In the genomic region with DNA sequence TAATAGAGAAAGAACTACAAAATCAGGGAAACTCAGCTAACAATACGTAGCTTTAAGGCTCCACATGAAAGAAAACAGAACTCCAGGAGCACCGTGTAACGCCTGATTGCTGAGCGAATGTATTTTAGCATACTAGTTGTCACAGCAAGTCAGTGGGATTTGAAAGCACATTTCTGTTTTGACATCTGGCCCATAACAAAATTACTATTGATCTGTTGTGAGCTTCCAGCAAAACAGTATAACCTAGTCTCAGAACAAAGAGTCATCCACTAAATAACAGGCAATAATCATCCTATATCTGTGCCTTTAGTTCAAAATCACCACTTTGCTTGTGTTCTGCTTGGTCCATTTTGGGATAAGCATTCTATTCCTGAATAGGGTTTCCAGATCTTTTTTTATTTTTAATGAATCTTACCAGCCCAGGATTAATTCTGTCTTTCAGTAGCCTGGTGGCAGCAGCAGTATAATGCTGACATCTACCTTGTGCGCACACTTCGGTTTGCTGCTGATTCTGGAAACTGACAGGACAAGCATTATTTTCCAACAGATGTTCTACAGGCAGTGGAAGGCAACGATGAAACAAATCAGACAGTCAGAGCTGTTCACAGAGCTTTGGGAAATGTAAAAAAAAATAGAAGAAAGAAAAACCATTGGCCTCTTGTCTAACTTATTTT, we compare ENCODE assay signal across 25 cellular contexts.
DNase-seq lines count a peak whose midpoint lies in the region; ATAC-seq, FAIRE-seq and TF ChIP-seq lines count a peak whose summit lies in the region.
"Had no signal": no experiment of that assay in that cellular context is flagged by ENCODE, and none has a peak within 500 bp of the region (broad histone marks: within the 10 kb centered on the region; RNA-seq: fewer than 3 reads in every experiment).

No MANE protein-coding gene starts in this region.

- FAIRE-seq in HepG2 (lab: Jason Lieb, UNC): no peak
- FAIRE-seq: A204.1, GM12878 had no signal

- H3K9ac ChIP-seq in HepG2 (ENCODE audit: insufficient read depth, low read depth, low read length): no peak overlapping the region

- H3K4me3 Mint-ChIP-seq in activated T-helper 2 cell treated with anti-CD3 and anti-CD28 coated beads, Interferon-gamma antibody, Interleukin-2, Interleukin-4, amounts not matched to agents 10 μg/mL and 5 μg/mL and 100 μg/mL, durations not matched to agents 14 hours and 24 hours and 36 hours (ENCODE audit: low read depth): no peak overlapping the region
- H3K4me3 Mint-ChIP-seq: CD4-positive, alpha-beta memory T cell; T-cell had no signal

- peaks cover 28% of the 10 kb centered on the region for H3K79me2 ChIP-seq in HepG2 (ENCODE audit: insufficient read depth, low read length)
- H3K79me2 ChIP-seq in OCI-LY7 (ENCODE audit: insufficient read depth, low read depth, low read length): no peaks in the 10 kb centered on the region

- H3K4me1 Mint-ChIP-seq in activated T-helper 2 cell treated with anti-CD3 and anti-CD28 coated beads, Interferon-gamma antibody, Interleukin-2, Interleukin-4, amounts not matched to agents 10 μg/mL and 5 μg/mL and 100 μg/mL, durations not matched to agents 14 hours and 24 hours and 36 hours (ENCODE audit: low read depth): no peaks in the 10 kb centered on the region
- H3K4me1 Mint-ChIP-seq: CD4-positive, alpha-beta memory T cell; T-cell had no signal

- TF ChIP-seq POLR2A in right lobe of liver (IDR thresholded peaks at IDR 0.05) (no peak), HepG2 (IDR thresholded peaks at IDR 0.05; ENCODE audit: insufficient read depth in 1 of 2, low read depth in 2 of 2, low read length in 2 of 2) (no peak)

- ATAC-seq in right lobe of liver (peak in 3 of 4 donors; percentile 15 to 42 (median 20)), HepG2 (no peak), left lobe of liver (peak; percentile 48), HG02763 (IDR thresholded peaks at IDR 0.05; ENCODE audit: unreplicated experiment) (no peak)
- ATAC-seq: GM12878, HCT116, Right ventricle myocardium inferior, T-cell had no signal

- TF ChIP-seq EP300 in HepG2 (IDR thresholded peaks at IDR 0.05; ENCODE audit: low read depth in 2 of 2, low read length in 2 of 2) (no peak), HepG2 (CRISPR knock-in tag; IDR thresholded peaks at IDR 0.05; ENCODE audit: borderline replicate concordance) (no peak)

- POLR2A ChIA-PET in HepG2 (lab: Yijun Ruan, JAX) (no interaction called here), OCI-LY7 (lab: Charles Lee) (interaction anchor here (0.7 to 2.0 kb wide), 4 partner anchors 12 to 16 kb away, joined by 3 to 8 read pairs (median 6); no protein-coding TSS in a partner anchor)

- no peaks in the 10 kb centered on the region for H3K9me2 ChIP-seq in OCI-LY7 (ENCODE audit: insufficient read depth, low read length)

- H3K27ac Mint-ChIP-seq in activated T-helper 2 cell treated with anti-CD3 and anti-CD28 coated beads, Interferon-gamma antibody, Interleukin-2, Interleukin-4, amounts not matched to agents 10 μg/mL and 5 μg/mL and 100 μg/mL, durations not matched to agents 14 hours and 24 hours and 36 hours: no peak overlapping the region
- H3K27ac Mint-ChIP-seq: CD4-positive, alpha-beta memory T cell; T-cell had no signal

- H2AFZ ChIP-seq in HepG2 (ENCODE audit: low read length) (no peak overlapping the region), OCI-LY7 (ENCODE audit: low read length) (no peak overlapping the region)
- H2AFZ ChIP-seq: PC-9 had no signal

- no peaks in the 10 kb centered on the region for H3K36me3 ChIP-seq in right lobe of liver
- H3K36me3 ChIP-seq in HepG2 (replicated peaks in 1 of 2; ENCODE audit: control insufficient read depth in 1 of 2, insufficient read depth in 2 of 2, low read length in 2 of 2): no peaks in the 10 kb centered on the region
- no peaks in the 10 kb centered on the region for H3K36me3 ChIP-seq in OCI-LY7 (ENCODE audit: insufficient read depth, low read length)
- H3K36me3 ChIP-seq: SJCRH30 had no signal

- no peak for DNase-seq in right lobe of liver
- DNase-seq in HepG2 (ENCODE audit: low spot score): no peak
- DNase-seq in OCI-LY7 (ENCODE audit: low spot score): no peak
- no peak for DNase-seq in left lobe of liver (ENCODE audit: low spot score)
- no peak for DNase-seq in activated T-helper 2 cell treated with anti-CD3 and anti-CD28 coated beads, Interferon-gamma antibody, Interleukin-2, Interleukin-4, amounts not matched to agents 10 μg/mL and 5 μg/mL and 100 μg/mL, durations not matched to agents 14 hours and 24 hours and 36 hours (ENCODE audit: low spot score)
- no peak for DNase-seq in NCI-H226
- DNase-seq: Caco-2; CD4-positive, alpha-beta memory T cell; DMS 273 treated with DMSO at 0.1 percent for 48 hours; DMS79; EL; GDM1; KBM-7; NCI-H1105; NCI-H1436 treated with DMSO at 0.1 percent for 48 hours; NCI-H187 treated with DMSO at 0.1 percent for 48 hours; NCI-H510A; PC-9; SJCRH30; T-cell had no signal

- 70% methylated on average over 7 of the region's 7 CpGs for WGBS in right lobe of liver (ENCODE audit: insufficient coverage, low coverage, low lambda C conversion rate, missing lambda C conversion rate)
- 99% methylated on average over 7 of the region's 7 CpGs for WGBS in HepG2 (ENCODE audit: low lambda C conversion rate)

- BruUV-seq in HepG2 (replicated peaks; lab: Mats Ljungman, UMichigan) (no TSS peak), OCI-LY7 (replicated peaks; lab: Mats Ljungman, UMichigan) (no TSS peak)

- H3K9me3 ChIP-seq in right lobe of liver: no peaks in the 10 kb centered on the region
- no peaks in the 10 kb centered on the region for H3K9me3 ChIP-seq in HepG2 (ENCODE audit: low read length)
- no peaks in the 10 kb centered on the region for H3K9me3 ChIP-seq in OCI-LY7 (ENCODE audit: low read length)
- H3K9me3 ChIP-seq: Caco-2, SJCRH30 had no signal

- no peaks in the 10 kb centered on the region for H3K36me3 Mint-ChIP-seq in activated T-helper 2 cell treated with anti-CD3 and anti-CD28 coated beads, Interferon-gamma antibody, Interleukin-2, Interleukin-4, amounts not matched to agents 10 μg/mL and 5 μg/mL and 100 μg/mL, durations not matched to agents 14 hours and 24 hours and 36 hours (ENCODE audit: low read depth)
- H3K36me3 Mint-ChIP-seq: CD4-positive, alpha-beta memory T cell; T-cell had no signal

- intact Hi-C loops in right lobe of liver (cut with DNase I) (no loop called here), HepG2 (cut with micrococcal nuclease; ENCODE audit: unreplicated experiment) (no loop called here), OCI-LY7 (cut with micrococcal nuclease; ENCODE audit: unreplicated experiment) (no loop called here)
- intact Hi-C loops in activated T-helper 2 cell treated with anti-CD3 and anti-CD28 coated beads, Interferon-gamma antibody, Interleukin-2, Interleukin-4, amounts not matched to agents 10 μg/mL and 5 μg/mL and 100 μg/mL, durations not matched to agents 14 hours and 24 hours and 36 hours (cut with micrococcal nuclease): no loop called here

- no peak for TF ChIP-seq RAD21 in HepG2 (CRISPR knock-in tag; IDR thresholded peaks at IDR 0.05)

- H4K20me1 ChIP-seq in HepG2 (ENCODE audit: insufficient read depth, low read length) (peaks cover 6% of the 10 kb centered on the region), OCI-LY7 (ENCODE audit: insufficient read depth, low read length) (no peaks in the 10 kb centered on the region)

- CTCF ChIA-PET in HepG2 (lab: Yijun Ruan, JAX; ENCODE audit: low intra/inter-chr PET ratio, low total read pairs): no interaction called here
- CTCF ChIA-PET in OCI-LY7 (lab: Charles Lee; ENCODE audit: unreplicated experiment): no interaction called here

- in situ Hi-C loops in HepG2 (cut with HindIII; ENCODE audit: extremely low pct_ligation_motif_present, low pct_unique_long_range_greater_than_20kb): no loop called here

- H3K27ac ChIP-seq in right lobe of liver (no peak overlapping the region), HepG2 (ENCODE audit: extremely low read length, insufficient read depth, low read length) (no peak overlapping the region), OCI-LY7 (ENCODE audit: low read depth, low read length, poor library complexity, severe bottlenecking) (no peak overlapping the region)
- H3K27ac ChIP-seq: PC-9, SJCRH30 had no signal

- peaks cover 0 to 11% (median 3%) of the 10 kb centered on the region in 4 donors for H3K4me1 ChIP-seq in right lobe of liver
- peaks cover 41% of the 10 kb centered on the region for H3K4me1 ChIP-seq in HepG2 (ENCODE audit: insufficient read depth, low read length)
- peaks cover 22% of the 10 kb centered on the region for H3K4me1 ChIP-seq in OCI-LY7 (ENCODE audit: insufficient read depth, low read length, poor library complexity, severe bottlenecking)
- H3K4me1 ChIP-seq: Caco-2, SJCRH30 had no signal

- no peaks in the 10 kb centered on the region for H3K27me3 Mint-ChIP-seq in activated T-helper 2 cell treated with anti-CD3 and anti-CD28 coated beads, Interferon-gamma antibody, Interleukin-2, Interleukin-4, amounts not matched to agents 10 μg/mL and 5 μg/mL and 100 μg/mL, durations not matched to agents 14 hours and 24 hours and 36 hours (ENCODE audit: low read depth)
- H3K27me3 Mint-ChIP-seq: CD4-positive, alpha-beta memory T cell had no signal

- no peak overlapping the region for H3K4me3 ChIP-seq in right lobe of liver
- no peak overlapping the region for H3K4me3 ChIP-seq in HepG2 (replicated peaks in 1 of 3; ENCODE audit: insufficient read depth in 1 of 3, low read depth in 2 of 3, low read length in 3 of 3)
- H3K4me3 ChIP-seq in OCI-LY7 (ENCODE audit: low read depth, low read length, poor library complexity, severe bottlenecking): no peak overlapping the region
- H3K4me3 ChIP-seq: GM12878, PC-9, SJCRH30 had no signal

- H3K9me3 Mint-ChIP-seq in activated T-helper 2 cell treated with anti-CD3 and anti-CD28 coated beads, Interferon-gamma antibody, Interleukin-2, Interleukin-4, amounts not matched to agents 10 μg/mL and 5 μg/mL and 100 μg/mL, durations not matched to agents 14 hours and 24 hours and 36 hours: no peaks in the 10 kb centered on the region

- H3K4me2 ChIP-seq in HepG2 (ENCODE audit: low read depth, low read length) (no peak overlapping the region), OCI-LY7 (ENCODE audit: low read length) (peak overlapping the region; percentile 26; the same call in 1 of the 2 replicates)
- H3K4me2 ChIP-seq: PC-9 had no signal

- TF ChIP-seq CTCF in right lobe of liver (IDR thresholded peaks at IDR 0.05) (no peak), HepG2 (CRISPR knock-in tag; IDR thresholded peaks at IDR 0.05) (no peak), OCI-LY7 (conservative IDR thresholded peaks at IDR 0.05; ENCODE audit: low read length) (no peak)

- H3K27me3 ChIP-seq in right lobe of liver (no peaks in the 10 kb centered on the region), HepG2 (ENCODE audit: control insufficient read depth in 1 of 2, insufficient read depth in 2 of 2, low read length in 2 of 2) (no peaks in the 10 kb centered on the region)
- H3K27me3 ChIP-seq: SJCRH30 had no signal

Comparison
In these comparisons a context has a peak if more than half of its experiments do, and no peak if none do; other contexts are left out.
1. ATAC-seq: peak in right lobe of liver (3 of 4) and left lobe of liver (single experiment); none in HepG2 (single experiment) and HG02763 (single experiment).